ENCODE assay signal across 17 cellular contexts in the genomic region with DNA sequence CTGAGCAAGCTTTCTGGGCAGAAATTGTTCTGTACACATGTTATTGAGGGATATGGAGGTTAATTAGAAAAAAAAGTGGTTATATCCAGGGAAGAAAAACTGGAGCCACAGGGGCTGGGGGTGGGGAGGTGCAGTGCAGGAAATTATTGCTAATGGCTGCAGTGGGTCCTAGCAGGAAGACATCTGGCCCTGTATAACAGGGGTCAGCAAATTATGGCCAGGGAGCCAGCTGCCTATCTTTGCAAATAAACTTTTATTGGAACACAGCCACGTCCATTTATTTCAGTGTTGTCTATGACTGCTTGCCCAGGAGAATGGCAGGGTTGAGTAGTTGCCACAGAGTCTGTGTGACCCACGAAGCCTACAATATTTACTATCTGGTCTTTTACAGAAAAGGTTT.
"Had no signal": no experiment of that assay in that cellular context is flagged by ENCODE, and none has a peak within 500 bp of the region (broad histone marks: within the 10 kb centered on the region; RNA-seq: fewer than 3 reads in every experiment).

No MANE protein-coding gene starts in this region.

- H3K4me1 Mint-ChIP-seq: central memory CD8-positive, alpha-beta T cell; nephron progenitor cell had no signal

- H3K36me3 Mint-ChIP-seq: activated naive CD4-positive, alpha-beta T cell treated with anti-CD3 and anti-CD28 coated beads, Interleukin-2, amount 10 ng/mL, durations not matched to agents 7 days and 5 days had no signal

- ATAC-seq: activated CD4-positive, CD25-positive, alpha-beta regulatory T cell treated with anti-CD3 and anti-CD28 coated beads, Interleukin-2, amount 50 U/mL, for 24 hours; activated CD8-positive, alpha-beta T cell treated with anti-CD3 and anti-CD28 coated beads, Interleukin-2, amount 10 ng/mL, durations not matched to agents 7 days and 5 days; stimulated activated naive CD8-positive, alpha-beta T cell treated with anti-CD3 and anti-CD28 coated beads, Interleukin-15, amount 100 ng/mL, for 72 hours had no signal

- H3K9me3 Mint-ChIP-seq: activated CD4-positive, alpha-beta T cell treated with anti-CD3 and anti-CD28 coated beads, Interleukin-2, amount 10 ng/mL, durations not matched to agents 7 days and 5 days; activated naive CD4-positive, alpha-beta T cell treated with anti-CD3 and anti-CD28 coated beads, Interleukin-2, amount 10 ng/mL, durations not matched to agents 7 days and 5 days; central memory CD8-positive, alpha-beta T cell; stimulated activated naive CD8-positive, alpha-beta T cell treated with anti-CD3 and anti-CD28 coated beads, Interleukin-15, amount 100 ng/mL, for 72 hours had no signal

- H3K4me3 Mint-ChIP-seq: activated CD4-positive, alpha-beta T cell treated with anti-CD3 and anti-CD28 coated beads, Interleukin-2, amount 10 ng/mL, durations not matched to agents 7 days and 5 days; activated CD8-positive, alpha-beta T cell treated with anti-CD3 and anti-CD28 coated beads, Interleukin-2, amount 10 ng/mL, durations not matched to agents 7 days and 5 days; activated naive CD4-positive, alpha-beta T cell treated with anti-CD3 and anti-CD28 coated beads, Interleukin-2, amount 10 ng/mL, durations not matched to agents 7 days and 5 days; central memory CD8-positive, alpha-beta T cell; nephron progenitor cell; stimulated activated naive CD8-positive, alpha-beta T cell treated with anti-CD3 and anti-CD28 coated beads, Interleukin-15, amount 100 ng/mL, for 72 hours had no signal

- DNase-seq: activated CD4-positive, alpha-beta T cell treated with anti-CD3 and anti-CD28 coated beads, Interleukin-2, amount 10 ng/mL, durations not matched to agents 7 days and 5 days; activated CD8-positive, alpha-beta T cell treated with anti-CD3 and anti-CD28 coated beads, Interleukin-2, amount 10 ng/mL, durations not matched to agents 7 days and 5 days; activated effector memory CD4-positive, alpha-beta T cell treated with Interleukin-2 at 50 U/mL for 16 hours; activated naive CD4-positive, alpha-beta T cell treated with anti-CD3 and anti-CD28 coated beads, Interleukin-2, amount 10 ng/mL, durations not matched to agents 7 days and 5 days; activated T-cell treated with anti-CD3 and anti-CD28 coated beads, Interleukin-2, amount 50 U/mL, for 48 hours; aorta; brain microvascular endothelial cell; colonic mucosa; hypothalamus; islet precursor cell; nephron progenitor cell; occipital lobe; stimulated activated naive CD8-positive, alpha-beta T cell treated with anti-CD3 and anti-CD28 coated beads, Interleukin-15, amount 100 ng/mL, for 72 hours; transverse colon; uterus had no signal
